Comparison of ENCODE assay signal across 1 cellular context in genomic region chr18:77762632-77763031, GRCh38.
TF ChIP-seq lines count a peak whose summit lies in the region.

No MANE protein-coding gene starts in this region.

TF ChIP-seq in HepG2, 621 proteins besides CTCF, POLR2A, EP300 and RAD21 (continued from another document):
- TF ChIP-seq ZNF646 (CRISPR knock-in tag; IDR thresholded peaks at IDR 0.05) (no peak), ZNF446 (CRISPR knock-in tag; IDR thresholded peaks at IDR 0.05) (no peak), POLR2AphosphoS5 (IDR thresholded peaks at IDR 0.05; ENCODE audit: low read depth, low read length) (no peak), ESRRA (CRISPR knock-in tag; IDR thresholded peaks at IDR 0.05; ENCODE audit: low read depth) (no peak), ZNF512 (CRISPR knock-in tag; IDR thresholded peaks at IDR 0.05) (no peak), FOSL1 (CRISPR knock-in tag; IDR thresholded peaks at IDR 0.05; ENCODE audit: borderline replicate concordance) (no peak), SRF (IDR thresholded peaks at IDR 0.05; ENCODE audit: low read depth, low read length) (no peak), LBX2 (CRISPR knock-in tag; IDR thresholded peaks at IDR 0.05; ENCODE audit: borderline replicate concordance) (no peak), AKNA (CRISPR knock-in tag; IDR thresholded peaks at IDR 0.05; ENCODE audit: borderline replicate concordance) (no peak), ZFAT (CRISPR knock-in tag; conservative IDR thresholded peaks at IDR 0.05) (no peak), KDM5B (CRISPR knock-in tag; IDR thresholded peaks at IDR 0.05; ENCODE audit: borderline replicate concordance) (no peak), SKI (IDR thresholded peaks at IDR 0.05; ENCODE audit: partially characterized antibody) (no peak), GZF1 (CRISPR knock-in tag; IDR thresholded peaks at IDR 0.05) (no peak)
- TF ChIP-seq, protein P1, sequence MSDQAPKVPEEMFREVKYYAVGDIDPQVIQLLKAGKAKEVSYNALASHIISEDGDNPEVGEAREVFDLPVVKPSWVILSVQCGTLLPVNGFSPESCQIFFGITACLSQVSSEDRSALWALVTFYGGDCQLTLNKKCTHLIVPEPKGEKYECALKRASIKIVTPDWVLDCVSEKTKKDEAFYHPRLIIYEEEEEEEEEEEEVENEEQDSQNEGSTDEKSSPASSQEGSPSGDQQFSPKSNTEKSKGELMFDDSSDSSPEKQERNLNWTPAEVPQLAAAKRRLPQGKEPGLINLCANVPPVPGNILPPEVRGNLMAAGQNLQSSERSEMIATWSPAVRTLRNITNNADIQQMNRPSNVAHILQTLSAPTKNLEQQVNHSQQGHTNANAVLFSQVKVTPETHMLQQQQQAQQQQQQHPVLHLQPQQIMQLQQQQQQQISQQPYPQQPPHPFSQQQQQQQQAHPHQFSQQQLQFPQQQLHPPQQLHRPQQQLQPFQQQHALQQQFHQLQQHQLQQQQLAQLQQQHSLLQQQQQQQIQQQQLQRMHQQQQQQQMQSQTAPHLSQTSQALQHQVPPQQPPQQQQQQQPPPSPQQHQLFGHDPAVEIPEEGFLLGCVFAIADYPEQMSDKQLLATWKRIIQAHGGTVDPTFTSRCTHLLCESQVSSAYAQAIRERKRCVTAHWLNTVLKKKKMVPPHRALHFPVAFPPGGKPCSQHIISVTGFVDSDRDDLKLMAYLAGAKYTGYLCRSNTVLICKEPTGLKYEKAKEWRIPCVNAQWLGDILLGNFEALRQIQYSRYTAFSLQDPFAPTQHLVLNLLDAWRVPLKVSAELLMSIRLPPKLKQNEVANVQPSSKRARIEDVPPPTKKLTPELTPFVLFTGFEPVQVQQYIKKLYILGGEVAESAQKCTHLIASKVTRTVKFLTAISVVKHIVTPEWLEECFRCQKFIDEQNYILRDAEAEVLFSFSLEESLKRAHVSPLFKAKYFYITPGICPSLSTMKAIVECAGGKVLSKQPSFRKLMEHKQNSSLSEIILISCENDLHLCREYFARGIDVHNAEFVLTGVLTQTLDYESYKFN (CRISPR knock-in tag; conservative IDR thresholded peaks at IDR 0.05): no peak
